In the genomic region with DNA sequence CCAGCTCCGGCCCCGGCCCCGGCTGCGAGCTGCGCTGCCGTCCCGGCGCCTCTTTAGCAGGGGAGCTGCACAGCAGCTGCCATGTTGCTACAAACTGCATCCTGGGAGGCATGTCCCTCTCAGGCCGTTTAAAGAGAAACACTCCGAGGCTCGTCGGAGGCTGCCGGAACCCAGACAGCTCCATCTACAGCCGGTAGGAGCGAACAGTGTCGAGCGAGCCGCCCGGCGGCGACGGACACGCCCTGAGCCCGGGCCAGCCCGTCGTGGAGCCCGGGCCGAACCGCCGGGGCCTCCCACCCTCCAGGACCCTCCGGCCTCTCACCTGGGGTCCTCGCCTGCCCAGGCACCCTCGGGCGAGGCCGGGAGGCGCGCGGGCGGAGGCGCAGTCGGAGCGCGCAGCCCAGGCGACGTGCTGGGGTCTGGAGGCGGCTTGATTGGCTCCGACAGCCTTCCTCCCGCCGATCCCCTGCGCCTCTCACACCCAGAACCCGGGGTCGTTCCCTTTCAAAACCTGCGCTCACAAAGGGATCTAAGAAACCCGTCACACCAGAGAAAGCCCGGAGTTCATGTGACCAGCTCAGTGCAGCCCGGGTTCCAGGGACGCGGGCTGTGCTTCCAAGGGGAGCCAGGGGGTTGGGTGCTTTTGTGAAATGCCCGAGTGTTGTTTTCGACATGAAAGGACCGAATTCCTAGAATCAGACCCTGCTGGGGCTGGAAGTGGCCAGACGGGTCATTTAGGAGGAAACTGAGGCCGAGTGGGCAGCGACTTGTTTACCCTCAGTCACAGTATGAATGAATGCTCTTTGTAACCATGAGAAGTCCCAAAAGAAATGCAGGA, we compare ENCODE assay signal across 8 cellular contexts. TPM values are rescaled to one million over a fixed set of nuclear protein-coding genes. Genes with fewer than 3 reads are reported as not detected.
DNase-seq lines count a peak whose midpoint lies in the region; ATAC-seq and TF ChIP-seq lines count a peak whose summit lies in the region.

TSS of gene ZNF777 (minus strand) at position 570 of the 838 bp plus-strand sequence. CDS start 5,040 bp downstream, outside the sequence.

- CTCF ChIA-PET in AG04450 (lab: Charles Lee): interaction anchor here (0.7 to 1.3 kb wide), 6 partner anchors 14 to 53 kb away, joined by 3 to 5 read pairs (median 3); no protein-coding TSS in a partner anchor

- POLR2A ChIA-PET in AG04450 (lab: Yijun Ruan, JAX): interaction anchor here (0.6 to 1.7 kb wide), 4 partner anchors 14 to 151 kb away, joined by 3 to 12 read pairs (median 4); no protein-coding TSS in a partner anchor

- H3K4me3 ChIP-seq in AG04450 (ENCODE audit: low read depth, low read length): peak within 1 kb of the TSS; percentile 67
- peak within 1 kb of the TSS; percentile 70 for H3K4me3 ChIP-seq in kidney epithelial cell (ENCODE audit: low read depth, low read length)

- peaks cover 10% of the 10 kb centered on the region for H3K36me3 Mint-ChIP-seq in central memory CD8-positive, alpha-beta T cell (ENCODE audit: insufficient read depth)

- H3K27me3 Mint-ChIP-seq in central memory CD8-positive, alpha-beta T cell: peaks cover 16% of the 10 kb centered on the region

- TF ChIP-seq CTCF in AG04450 (IDR thresholded peaks at IDR 0.05; ENCODE audit: low read depth, low read length) (peak; percentile 52), kidney epithelial cell (IDR thresholded peaks at IDR 0.05; ENCODE audit: insufficient read depth, low read length, poor library complexity, severe bottlenecking) (peak; percentile 38)

- no peak within 1 kb of the TSS for H3K27ac ChIP-seq in AG04450 (ENCODE audit: low read depth, low read length)

- peak within 1 kb of the TSS; percentile 48 for H3K27ac Mint-ChIP-seq in central memory CD8-positive, alpha-beta T cell (ENCODE audit: low read depth)

- peak; percentile 94 for ATAC-seq in GM18858 (IDR thresholded peaks at IDR 0.05; ENCODE audit: unreplicated experiment)
- ATAC-seq in HG03066 (IDR thresholded peaks at IDR 0.05; ENCODE audit: low read depth, unreplicated experiment): peak; percentile 93
- peak; percentile 100 for ATAC-seq in central memory CD8-positive, alpha-beta T cell (replicated peaks; ENCODE audit: extremely low read depth, poor library complexity, severe bottlenecking)

- peaks cover 15% of the 10 kb centered on the region for H3K4me1 Mint-ChIP-seq in central memory CD8-positive, alpha-beta T cell

- H3K27me3 ChIP-seq in AG04450 (ENCODE audit: control insufficient read depth, insufficient read depth, low read length) (peaks cover 6% of the 10 kb centered on the region), kidney epithelial cell (ENCODE audit: control insufficient read depth, insufficient read depth, low read length) (no peaks in the 10 kb centered on the region)

- peak within 1 kb of the TSS; percentile 81 for H3K4me3 Mint-ChIP-seq in central memory CD8-positive, alpha-beta T cell

- H3K9me3 Mint-ChIP-seq in central memory CD8-positive, alpha-beta T cell: no peaks in the 10 kb centered on the region

- peak; percentile 60 for DNase-seq in AG04450 (ENCODE audit: low read depth, low spot score)
- DNase-seq in NCI-H2171 treated with DMSO at 0.1 percent for 48 hours (lab: John Stamatoyannopoulos, UW): peak; percentile 66
- peak; percentile 47 to 69 (median 59) for DNase-seq in activated CD4-positive, CD25-positive, alpha-beta regulatory T cell (lab: John Stamatoyannopoulos, UW)
- peak; percentile 64 to 69 for DNase-seq in central memory CD8-positive, alpha-beta T cell (ENCODE audit: low spot score in 2 of 2)
- DNase-seq in kidney epithelial cell (ENCODE audit: low read depth): peak; percentile 61
- DNase-seq in stimulated activated CD4-positive, alpha-beta T cell treated with anti-CD3 and anti-CD28 coated beads, Interleukin-15, amount 100 ng/mL, for 48 hours (ENCODE audit: low read depth in 2 of 2): peak; percentile 71 to 76

- H3K36me3 ChIP-seq in kidney epithelial cell (ENCODE audit: control insufficient read depth, insufficient read depth, low read length): no peaks in the 10 kb centered on the region

- H3K9me3 ChIP-seq in AG04450 (ENCODE audit: control insufficient read depth, insufficient read depth, low read length): no peaks in the 10 kb centered on the region

RNA-seq across cellular contexts. Expression of gene ZNF777, which starts in this region (rescaled TPM):
- 3.4 and 3.8 TPM in 2 replicates for polyA plus RNA-seq in AG04450 (2011; rRNA removed)
- polyA minus RNA-seq in AG04450 (2011; rRNA and poly(A)+ RNA removed): 6.3 and 7.2 TPM in 2 replicates
- total RNA-seq in kidney epithelial cell: 14.4 and 17.1 TPM in 2 replicates
